1 cellular context compared by ENCODE assay signal in genomic region chr6:131660195-131660594, GRCh38.
TF ChIP-seq lines count a peak whose summit lies in the region.

No MANE protein-coding gene starts in this region.

TF ChIP-seq in GM23338, 12 proteins besides CTCF, POLR2A, EP300 and RAD21:
- TF ChIP-seq ZNF462 (CRISPR knock-in tag; IDR thresholded peaks at IDR 0.05) (no peak), STAT1 (IDR thresholded peaks at IDR 0.05; ENCODE audit: unreplicated experiment) (no peak), POLR2AphosphoS5 (IDR thresholded peaks at IDR 0.05; ENCODE audit: low read depth) (no peak), CREB1 (CRISPR knock-in tag; IDR thresholded peaks at IDR 0.05; ENCODE audit: low read depth) (no peak), ETS1 (IDR thresholded peaks at IDR 0.05) (no peak), JUNB (IDR thresholded peaks at IDR 0.05; ENCODE audit: unreplicated experiment) (no peak), EZH2phosphoT487 (IDR thresholded peaks at IDR 0.05; ENCODE audit: unreplicated experiment) (no peak), REST (IDR thresholded peaks at IDR 0.05; ENCODE audit: unreplicated experiment) (no peak), EZH2 (IDR thresholded peaks at IDR 0.05; ENCODE audit: low read depth, unreplicated experiment) (no peak), ZNF114 (CRISPR knock-in tag; IDR thresholded peaks at IDR 0.05) (no peak), ZNF331 (CRISPR knock-in tag; IDR thresholded peaks at IDR 0.05; ENCODE audit: low read depth) (no peak), NANOG (IDR thresholded peaks at IDR 0.05; ENCODE audit: borderline replicate concordance) (no peak)
